Comparison of ENCODE assay signal across 1 cellular context in genomic region chr12:53025250-53025649, GRCh38.
TF ChIP-seq lines count a peak whose summit lies in the region.

No MANE protein-coding gene starts in this region.

TF ChIP-seq in WTC11, 78 proteins besides CTCF, POLR2A, EP300 and RAD21 (continued from another document):
- TF ChIP-seq, protein P1, sequence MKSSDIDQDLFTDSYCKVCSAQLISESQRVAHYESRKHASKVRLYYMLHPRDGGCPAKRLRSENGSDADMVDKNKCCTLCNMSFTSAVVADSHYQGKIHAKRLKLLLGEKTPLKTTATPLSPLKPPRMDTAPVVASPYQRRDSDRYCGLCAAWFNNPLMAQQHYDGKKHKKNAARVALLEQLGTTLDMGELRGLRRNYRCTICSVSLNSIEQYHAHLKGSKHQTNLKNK (CRISPR knock-in tag; IDR thresholded peaks at IDR 0.05), result no peak
- TF ChIP-seq ELF4 (CRISPR knock-in tag; IDR thresholded peaks at IDR 0.05; ENCODE audit: low read depth), result no peak
- no peak for TF ChIP-seq MYBL2 (CRISPR knock-in tag; IDR thresholded peaks at IDR 0.05)
- no peak for TF ChIP-seq ESRRA (CRISPR knock-in tag; IDR thresholded peaks at IDR 0.05; ENCODE audit: borderline replicate concordance)
